ENCODE assay signal across 30 cellular contexts in the genomic region with DNA sequence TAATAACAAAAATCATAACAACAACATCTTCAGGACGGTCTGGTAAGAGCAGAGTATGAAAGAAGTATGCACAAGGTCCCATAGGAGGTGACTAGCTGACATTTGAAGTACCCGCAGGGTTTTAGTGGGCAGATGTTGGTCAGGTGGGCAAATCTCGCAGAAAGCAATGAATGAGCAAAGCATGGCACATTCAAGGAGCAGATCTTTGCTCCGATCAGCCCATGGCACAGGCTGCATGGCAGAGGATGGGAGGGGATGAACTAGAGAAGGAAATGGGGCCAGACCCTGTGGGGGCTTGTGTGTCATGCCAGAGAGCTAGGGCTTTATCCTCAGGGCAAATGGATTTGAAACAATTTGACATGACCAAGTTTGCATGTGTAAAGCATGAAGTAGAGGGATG.
A peak's percentile ranks its signal among the peaks of the same experiment; 100 is the strongest.
DNase-seq lines count a peak whose midpoint lies in the region; ATAC-seq, FAIRE-seq and TF ChIP-seq lines count a peak whose summit lies in the region.
"Had no signal": no experiment of that assay in that cellular context is flagged by ENCODE, and none has a peak within 500 bp of the region (broad histone marks: within the 10 kb centered on the region; RNA-seq: fewer than 3 reads in every experiment).

No MANE protein-coding gene starts in this region.

- H3K79me2 ChIP-seq in H9 (ENCODE audit: insufficient read depth, low read length), result 0 out of 2 replicates have a peak, but pooled peaks cover 2% of the 10 kb centered on the region
- H3K79me2 ChIP-seq in H1 (ENCODE audit: control insufficient read depth in 1 of 2, insufficient read depth in 2 of 2, low read length in 2 of 2), result no peaks in the 10 kb centered on the region; a peak in 1 of 4 replicates
- H3K79me2 ChIP-seq in trophoblast cell (ENCODE audit: control insufficient read depth, insufficient read depth, low read length, poor library complexity), result no peaks in the 10 kb centered on the region

- H3K9me3 ChIP-seq in H9 (ENCODE audit: control insufficient read depth, low read depth, low read length), result no peaks in the 10 kb centered on the region
- H3K9me3 ChIP-seq in H1 (ENCODE audit: insufficient read depth in 2 of 2, low read depth in 1 of 2, low read length in 1 of 2), result no peaks in the 10 kb centered on the region
- H3K9me3 ChIP-seq in esophagus muscularis mucosa, result no peaks in the 10 kb centered on the region
- H3K9me3 ChIP-seq in trophoblast cell (ENCODE audit: insufficient read depth, low read depth, low read length), result no peaks in the 10 kb centered on the region
- no peaks in the 10 kb centered on the region for H3K9me3 ChIP-seq in ascending aorta
- H3K9me3 ChIP-seq: BE2C, BLaER1 had no signal

- H3K14ac ChIP-seq in H9 (ENCODE audit: insufficient read depth, low read length) (no peak overlapping the region), H1 (ENCODE audit: insufficient read length) (no peak overlapping the region), trophoblast cell (ENCODE audit: low read length) (no peak overlapping the region)

- FAIRE-seq in H1 (lab: Jason Lieb, UNC) (no peak), HTR-8/SVneo (lab: Jason Lieb, UNC) (no peak)
- FAIRE-seq: A204.1, GM12878, GM12892, GM18507, GM19239 had no signal

- no peak overlapping the region for H2BK5ac ChIP-seq in H9 (ENCODE audit: insufficient read length, low read length)
- no peak overlapping the region for H2BK5ac ChIP-seq in H1 (ENCODE audit: low read depth, low read length)
- no peak overlapping the region for H2BK5ac ChIP-seq in trophoblast cell (ENCODE audit: low read depth, low read length, poor library complexity)

- no peak overlapping the region for H2AK5ac ChIP-seq in H9 (ENCODE audit: insufficient read length, low read length)
- H2AK5ac ChIP-seq in H1 (ENCODE audit: low read depth, low read length), result no peak overlapping the region
- no peak overlapping the region for H2AK5ac ChIP-seq in trophoblast cell (ENCODE audit: low read length)

- H3K4me3 Mint-ChIP-seq in H9, result no peak overlapping the region
- no peak overlapping the region for H3K4me3 Mint-ChIP-seq in effector memory CD8-positive, alpha-beta T cell
- H3K4me3 Mint-ChIP-seq: CD4-positive, alpha-beta memory T cell; CD4-positive, CD25-positive, alpha-beta regulatory T cell; CD8-positive, alpha-beta memory T cell had no signal

- H3K23me2 ChIP-seq in H9 (ENCODE audit: insufficient read length, low read depth, low read length, poor library complexity, severe bottlenecking), result no peaks in the 10 kb centered on the region
- H3K23me2 ChIP-seq in H1 (ENCODE audit: low read depth, low read length), result no peaks in the 10 kb centered on the region

- H3K9ac ChIP-seq in H9 (ENCODE audit: extremely low read depth, insufficient read length, low read length) (no peak overlapping the region), H1 (replicated peaks in 1 of 4; ENCODE audit: extremely low read depth in 1 of 4, low read depth in 3 of 4, low read length in 3 of 4) (no peak overlapping the region), trophoblast cell (ENCODE audit: low read length) (no peak overlapping the region)
- H3K9ac ChIP-seq: BLaER1 had no signal

- H2BK20ac ChIP-seq in H9 (ENCODE audit: low read depth, low read length, poor library complexity, severe bottlenecking) (no peak overlapping the region), H1 (ENCODE audit: low read length) (no peak overlapping the region)

- POLR2A ChIA-PET in H1 (lab: Charles Lee; ENCODE audit: partially characterized antibody), result no interaction called here

- no peak overlapping the region for H3K4ac ChIP-seq in H9 (ENCODE audit: low read depth, low read length)
- H3K4ac ChIP-seq in H1 (replicated peaks; ENCODE audit: insufficient read length, low read depth, low read length), result no peak overlapping the region
- no peak overlapping the region for H3K4ac ChIP-seq in trophoblast cell (ENCODE audit: low read depth, low read length)

- intact Hi-C loops in esophagus muscularis mucosa (cut with DNase I), result no loop called here
- intact Hi-C loops in ascending aorta (cut with DNase I), result no loop called here

- no peak for TF ChIP-seq RAD21 in H1 (IDR thresholded peaks at IDR 0.05 in 1 of 2, conservative IDR thresholded peaks at IDR 0.05 in 1 of 2; ENCODE audit: low read depth in 2 of 2, low read length in 2 of 2)

- no peak overlapping the region for H2AFZ ChIP-seq in H9 (ENCODE audit: low read length)
- no peak overlapping the region for H2AFZ ChIP-seq in H1 (ENCODE audit: low read length)
- no peak overlapping the region for H2AFZ ChIP-seq in trophoblast cell (ENCODE audit: insufficient read depth, low read length, poor library complexity)

- H3K4me1 ChIP-seq in H9 (ENCODE audit: insufficient read depth, low read length), result no peaks in the 10 kb centered on the region
- H3K4me1 ChIP-seq in H1 (replicated peaks in 1 of 4; ENCODE audit: control insufficient read depth in 3 of 4, insufficient read depth in 4 of 4, low read length in 3 of 4), result no peaks in the 10 kb centered on the region
- no peaks in the 10 kb centered on the region for H3K4me1 ChIP-seq in esophagus muscularis mucosa
- peaks cover 0 to 4% of the 10 kb centered on the region in 2 experiments for H3K4me1 ChIP-seq in trophoblast cell (ENCODE audit: control insufficient read depth in 1 of 2, insufficient read depth in 2 of 2, low read length in 2 of 2)
- H3K4me1 ChIP-seq in ascending aorta, result no peaks in the 10 kb centered on the region
- H3K4me1 ChIP-seq: BE2C had no signal

- no peak for TF ChIP-seq EP300 in H1 (IDR thresholded peaks at IDR 0.05; ENCODE audit: borderline replicate concordance in 1 of 2, low read depth in 2 of 2, low read length in 2 of 2)
- no peak for TF ChIP-seq EP300 in esophagus muscularis mucosa (IDR thresholded peaks at IDR 0.05)

- H4K5ac ChIP-seq in H9 (ENCODE audit: insufficient read length, low read depth, low read length), result no peak overlapping the region
- H4K5ac ChIP-seq in H1 (ENCODE audit: insufficient read length, low read depth, low read length), result no peak overlapping the region

- no peaks in the 10 kb centered on the region; the same call in 1 of the 2 replicates for H3K27me3 Mint-ChIP-seq in H9 (ENCODE audit: low read depth)
- no peaks in the 10 kb centered on the region for H3K27me3 Mint-ChIP-seq in effector memory CD8-positive, alpha-beta T cell
- H3K27me3 Mint-ChIP-seq: CD4-positive, alpha-beta memory T cell; CD8-positive, alpha-beta memory T cell had no signal

- peaks cover 0 to 3% of the 10 kb centered on the region in 2 experiments; a peak in 1 of 4 replicates for H3K4me1 Mint-ChIP-seq in H9
- H3K4me1 Mint-ChIP-seq in effector memory CD8-positive, alpha-beta T cell (ENCODE audit: low read depth in 2 of 2), result no peaks in the 10 kb centered on the region
- H3K4me1 Mint-ChIP-seq: CD4-positive, alpha-beta memory T cell; CD8-positive, alpha-beta memory T cell had no signal

- ATAC-seq in GM18873 (IDR thresholded peaks at IDR 0.05; ENCODE audit: low FRiP score, unreplicated experiment), result no peak
- no peak for ATAC-seq in effector memory CD8-positive, alpha-beta T cell (replicated peaks)
- ATAC-seq: GM12878 had no signal

- no peaks in the 10 kb centered on the region for H3K9me3 Mint-ChIP-seq in H9
- H3K9me3 Mint-ChIP-seq in effector memory CD8-positive, alpha-beta T cell, result no peaks in the 10 kb centered on the region
- H3K9me3 Mint-ChIP-seq: CD14-positive monocyte; CD4-positive, CD25-positive, alpha-beta regulatory T cell had no signal

- H4K8ac ChIP-seq in H9 (replicated peaks; ENCODE audit: insufficient read length, low read depth, low read length) (no peak overlapping the region), H1 (ENCODE audit: extremely low read depth, insufficient read depth, low read length) (no peak overlapping the region), trophoblast cell (ENCODE audit: low read depth, low read length) (no peak overlapping the region)

- H3K27ac Mint-ChIP-seq in H9, result 0 out of 7 replicates have a peak overlapping the region, but pooled peaks of 2 of the 3 experiments have one; percentile 9 to 12
- no peak overlapping the region for H3K27ac Mint-ChIP-seq in effector memory CD8-positive, alpha-beta T cell
- H3K27ac Mint-ChIP-seq: CD4-positive, alpha-beta memory T cell; CD4-positive, CD25-positive, alpha-beta regulatory T cell; CD8-positive, alpha-beta memory T cell had no signal

- H3K27ac ChIP-seq in H9 (ENCODE audit: insufficient read length, low read depth, low read length), result no peak overlapping the region
- no peak overlapping the region for H3K27ac ChIP-seq in H1 (ENCODE audit: low read depth, low read length)
- no peak overlapping the region for H3K27ac ChIP-seq in esophagus muscularis mucosa (replicated peaks in 1 of 4)
- H3K27ac ChIP-seq in trophoblast cell (ENCODE audit: low read depth, low read length), result no peak overlapping the region
- H3K27ac ChIP-seq in ascending aorta, result no peak overlapping the region
- H3K27ac ChIP-seq: 22Rv1, BLaER1 had no signal

- peaks cover 79 to 97% (median 86%) of the 10 kb centered on the region in 3 experiments for H3K36me3 Mint-ChIP-seq in H9 (ENCODE audit: insufficient read depth in 1 of 3, low read depth in 3 of 3)
- H3K36me3 Mint-ChIP-seq in effector memory CD8-positive, alpha-beta T cell (ENCODE audit: insufficient read depth), result no peaks in the 10 kb centered on the region

- DNase-seq in H9 (no peak), H1 (ENCODE audit: low read depth in 1 of 2, low spot score in 2 of 2) (no peak), esophagus muscularis mucosa (ENCODE audit: extremely low spot score) (peak; percentile 55), trophoblast cell (no peak), ascending aorta (ENCODE audit: low spot score in 2 of 2) (no peak), HTR-8/SVneo (ENCODE audit: insufficient read length, low spot score) (no peak)
- no peak for DNase-seq in effector memory CD8-positive, alpha-beta T cell
- DNase-seq: ACHN; BE2C; C1 segment of cervical spinal cord; CD4-positive, alpha-beta memory T cell; CD4-positive, CD25-positive, alpha-beta regulatory T cell; CD8-positive, alpha-beta memory T cell; COR-L47; DMS 273 treated with DMSO at 0.1 percent for 48 hours; DMS153; DMS53; DMS79; DND-41; EL; GDM1 had no signal

- no peak overlapping the region for H3K4me3 ChIP-seq in H1 (ENCODE audit: extremely low read depth in 1 of 4, insufficient read depth in 2 of 4, low read depth in 3 of 4, low read length in 4 of 4)
- no peak overlapping the region for H3K4me3 ChIP-seq in esophagus muscularis mucosa
- H3K4me3 ChIP-seq in trophoblast cell (ENCODE audit: low read depth, low read length), result no peak overlapping the region
- H3K4me3 ChIP-seq in ascending aorta, result no peak overlapping the region
- H3K4me3 ChIP-seq: BLaER1, GM12878 had no signal

- H4K20me1 ChIP-seq in H9 (ENCODE audit: control insufficient read depth, insufficient read depth, insufficient read length) (no peaks in the 10 kb centered on the region), H1 (replicated peaks in 1 of 2; ENCODE audit: control insufficient read depth in 1 of 2, insufficient read depth in 2 of 2, low read length in 2 of 2) (peaks cover 0 to 10% of the 10 kb centered on the region in 2 experiments)
- H4K20me1 ChIP-seq: BLaER1 had no signal

- H2BK15ac ChIP-seq in H9 (ENCODE audit: low read depth, low read length) (no peak overlapping the region), H1 (ENCODE audit: low read length) (no peak overlapping the region)

- no peak overlapping the region for H3T11ph ChIP-seq in H9 (ENCODE audit: low read length)

- no CpG with 5 or more reads among the region's 4 CpGs for WGBS in H9 (ENCODE audit: extremely low coverage, insufficient read length, low lambda C conversion rate)
- WGBS in H1 (ENCODE audit: extremely low coverage in 1 of 2, insufficient coverage in 1 of 2, insufficient read length in 1 of 2, insufficient replicate concordance in 2 of 2, low coverage in 1 of 2, low lambda C conversion rate in 2 of 2, missing lambda C conversion rate in 1 of 2), 2 experiments, result 88% methylated on average over 4 of the region's 4 CpGs; no CpG with 5 or more reads in 1 of the 2 experiments
- 86% methylated on average over 4 of the region's 4 CpGs for WGBS in esophagus muscularis mucosa
- no CpG with 5 or more reads among the region's 4 CpGs for WGBS in trophoblast cell (ENCODE audit: extremely low coverage, insufficient coverage, insufficient read length)

- no peak overlapping the region for H2BK120ac ChIP-seq in H9 (ENCODE audit: low read depth, low read length, poor library complexity, severe bottlenecking)
- H2BK120ac ChIP-seq in H1 (replicated peaks; ENCODE audit: low read depth, low read length), result no peak overlapping the region
- no peak overlapping the region for H2BK120ac ChIP-seq in trophoblast cell (ENCODE audit: insufficient read depth, low read length, poor library complexity)

- no peak overlapping the region for H4K12ac ChIP-seq in trophoblast cell (ENCODE audit: low read depth, low read length)

- peaks cover 7% of the 10 kb centered on the region for H3K79me1 ChIP-seq in H9 (ENCODE audit: insufficient read depth, low read depth, low read length, poor library complexity, severe bottlenecking)
- peaks cover 3% of the 10 kb centered on the region; the same call in 1 of the 2 replicates for H3K79me1 ChIP-seq in H1 (ENCODE audit: low read depth, low read length)
- H3K79me1 ChIP-seq in trophoblast cell (ENCODE audit: low read length), result no peaks in the 10 kb centered on the region

- H3K18ac ChIP-seq in H9 (ENCODE audit: insufficient read length, low read depth, low read length) (no peak overlapping the region), H1 (ENCODE audit: extremely low read depth, low read length) (no peak overlapping the region), trophoblast cell (ENCODE audit: low read length) (peak overlapping the region; percentile 2)

- TF ChIP-seq CTCF in H9 (conservative IDR thresholded peaks at IDR 0.05) (no peak), H1 (IDR thresholded peaks at IDR 0.05; ENCODE audit: control extremely low read depth in 1 of 3, insufficient read depth in 1 of 3, low read depth in 1 of 3, low read length in 3 of 3) (no peak), esophagus muscularis mucosa (IDR thresholded peaks at IDR 0.05) (no peak), ascending aorta (IDR thresholded peaks at IDR 0.05) (no peak)

- TF ChIP-seq POLR2A in H1 (IDR thresholded peaks at IDR 0.05; ENCODE audit: control extremely low read depth in 1 of 2, low read depth in 2 of 2, low read length in 2 of 2) (no peak), esophagus muscularis mucosa (IDR thresholded peaks at IDR 0.05; ENCODE audit: low read depth) (no peak)

- no peaks in the 10 kb centered on the region for H3K27me3 ChIP-seq in H9 (ENCODE audit: insufficient read depth, low read length)
- no peaks in the 10 kb centered on the region for H3K27me3 ChIP-seq in H1 (replicated peaks in 1 of 4; ENCODE audit: control insufficient read depth in 3 of 4, extremely low read depth in 1 of 4, insufficient read depth in 3 of 4, low read length in 3 of 4)
- no peaks in the 10 kb centered on the region for H3K27me3 ChIP-seq in esophagus muscularis mucosa
- no peaks in the 10 kb centered on the region for H3K27me3 ChIP-seq in trophoblast cell (ENCODE audit: insufficient read depth, low read length)
- H3K27me3 ChIP-seq in ascending aorta, result no peaks in the 10 kb centered on the region
- H3K27me3 ChIP-seq: BE2C, BLaER1 had no signal

- H2BK12ac ChIP-seq in H9 (ENCODE audit: insufficient read length, low read depth, low read length) (no peak overlapping the region), H1 (ENCODE audit: low read depth, low read length) (no peak overlapping the region), trophoblast cell (ENCODE audit: low read length) (no peak overlapping the region)

- H3K23ac ChIP-seq in H9 (ENCODE audit: insufficient read length, low read depth, low read length) (no peak overlapping the region), H1 (ENCODE audit: insufficient read length) (no peak overlapping the region), trophoblast cell (ENCODE audit: low read length) (no peak overlapping the region)

- H3K36me3 ChIP-seq in H1 (ENCODE audit: control insufficient read depth in 2 of 4, insufficient read depth in 4 of 4, low read length in 3 of 4) (peaks cover 52 to 100% (median 78%) of the 10 kb centered on the region in 4 experiments), esophagus muscularis mucosa (peaks cover 0 to 52% (median 16%) of the 10 kb centered on the region in 4 donors), trophoblast cell (ENCODE audit: control insufficient read depth in 1 of 2, insufficient read depth in 2 of 2, low read length in 2 of 2) (peaks cover 32 to 64% of the 10 kb centered on the region in 2 experiments), ascending aorta (no peaks in the 10 kb centered on the region)
- H3K36me3 ChIP-seq: BLaER1 had no signal

- CTCF ChIA-PET in H1 (lab: Charles Lee; ENCODE audit: partially characterized antibody), result no interaction called here

- H4K91ac ChIP-seq in H9 (ENCODE audit: insufficient read length, low read depth, low read length) (no peak overlapping the region), H1 (replicated peaks; ENCODE audit: insufficient read length, low read length) (no peak overlapping the region), trophoblast cell (ENCODE audit: low read depth, low read length) (no peak overlapping the region)

- H3K4me2 ChIP-seq in H9 (ENCODE audit: insufficient read depth, insufficient read length, low read length) (no peak overlapping the region), H1 (ENCODE audit: insufficient read depth in 1 of 2, low read depth in 2 of 2, low read length in 2 of 2) (no peak overlapping the region), trophoblast cell (ENCODE audit: low read length) (no peak overlapping the region)
- H3K4me2 ChIP-seq: BLaER1 had no signal

- no peak overlapping the region for H3K56ac ChIP-seq in H9 (ENCODE audit: insufficient read length, low read depth, low read length)
- H3K56ac ChIP-seq in H1 (replicated peaks; ENCODE audit: insufficient read length, low read depth, low read length), result no peak overlapping the region

Comparison
In these comparisons a context has a peak if more than half of its experiments do, and no peak if none do; other contexts are left out.
1. H3K27ac Mint-ChIP-seq: peak in H9 (2 of 3); none in effector memory CD8-positive, alpha-beta T cell (0 of 2).